Comparison of ENCODE assay signal across 20 cellular contexts in the genomic region with DNA sequence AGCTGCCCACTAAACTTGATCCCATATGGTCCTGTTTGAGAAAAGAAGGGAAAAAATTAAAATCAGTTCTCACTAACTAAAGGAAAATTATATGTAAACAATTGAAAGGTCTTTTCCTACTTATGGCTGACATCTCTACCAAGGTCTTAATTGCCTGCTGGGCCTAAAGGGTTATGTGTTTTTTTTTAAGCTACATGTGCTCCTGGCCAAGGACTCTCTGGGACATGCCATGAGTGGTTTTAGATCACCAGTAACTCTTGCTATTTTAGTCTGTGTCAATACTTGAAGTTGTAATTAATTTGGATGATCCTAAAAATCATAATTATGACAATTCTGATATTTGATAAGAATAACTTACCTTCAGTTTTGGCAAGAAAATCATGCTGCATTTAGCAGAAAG. TPM values are rescaled to one million over a fixed set of nuclear protein-coding genes. Genes with fewer than 3 reads are reported as not detected.
"Had no signal": no experiment of that assay in that cellular context is flagged by ENCODE, and none has a peak within 500 bp of the region (broad histone marks: within the 10 kb centered on the region; RNA-seq: fewer than 3 reads in every experiment).

No MANE protein-coding gene starts in this region.

- H3K36me3 ChIP-seq: SJCRH30 had no signal

- H3K4me3 ChIP-seq: SJCRH30 had no signal

- FAIRE-seq: HepG2, RCC 7860 had no signal

- H3K9me3 ChIP-seq: SJCRH30 had no signal

- H3K27ac ChIP-seq: SJCRH30 had no signal

- H3K27me3 ChIP-seq: SJCRH30 had no signal

- ATAC-seq: HepG2, SK-N-SH treated with all-trans-retinoic acid at 6 μM for 48 hours had no signal

- DNase-seq: IMR-90, Karpas-422, KG1, MM.1S, NCI-H1092 treated with DMSO at 0.1 percent for 48 hours, NCI-H1436, NCI-H187 treated with DMSO at 0.1 percent for 48 hours, NCI-H2029 treated with DMSO at 0.1 percent for 48 hours, NCI-H2171 treated with DMSO at 0.1 percent for 48 hours, NCI-H345, NCI-H446 treated with DMSO at 0.1 percent for 48 hours, NCI-H510A treated with DMSO at 0.1 percent for 48 hours, NCI-H526, NCI-H82, RPMI8226, SHP77 treated with DMSO at 0.1 percent for 48 hours, SJCRH30 had no signal

RNA-seq across cellular contexts. Expression of a gene that starts 35.9 kb away (rescaled TPM):
- total RNA-seq: HepG2 had no signal
- polyA plus RNA-seq: HepG2 had no signal
